23 cellular contexts compared by ENCODE assay signal in the genomic region with DNA sequence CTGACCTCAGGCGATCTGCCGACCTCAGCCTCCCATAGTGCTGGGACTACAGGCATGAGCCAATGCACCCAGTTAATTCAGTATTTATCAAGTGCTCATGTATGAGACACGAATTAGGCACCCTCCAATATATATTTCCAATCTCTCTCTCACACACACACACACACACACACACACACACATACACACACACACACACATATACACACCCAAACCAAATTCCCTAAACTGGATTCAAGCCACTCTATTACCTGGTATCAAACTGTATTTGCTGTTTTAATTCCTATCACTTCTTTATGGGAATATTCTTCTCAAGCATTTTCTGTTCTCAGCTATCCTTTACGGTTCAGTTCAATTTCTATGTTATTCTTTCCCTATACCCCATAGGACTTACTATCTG. TPM values are rescaled to one million over a fixed set of nuclear protein-coding genes. Genes with fewer than 3 reads are reported as not detected.
DNase-seq lines count a peak whose midpoint lies in the region; ATAC-seq, FAIRE-seq and TF ChIP-seq lines count a peak whose summit lies in the region.
"Had no signal": no experiment of that assay in that cellular context is flagged by ENCODE, and none has a peak within 500 bp of the region (broad histone marks: within the 10 kb centered on the region; RNA-seq: fewer than 3 reads in every experiment).

No MANE protein-coding gene starts in this region.

- H2AFZ ChIP-seq in HepG2 (ENCODE audit: low read length), result no peak overlapping the region

- peaks cover 31% of the 10 kb centered on the region for H4K20me1 ChIP-seq in HepG2 (ENCODE audit: insufficient read depth, low read length)

- no peak for DNase-seq in HepG2 (ENCODE audit: low spot score)
- DNase-seq in right lobe of liver, result no peak
- DNase-seq in naive thymus-derived CD8-positive, alpha-beta T cell, result no peak
- no peak for DNase-seq in KBM-7
- DNase-seq in Ammon's horn (ENCODE audit: low spot score), result no peak
- no peak for DNase-seq in GF-D8 (lab: John Stamatoyannopoulos, UW)
- no peak for DNase-seq in GM19239 (ENCODE audit: insufficient read length, low spot score)
- DNase-seq: CD4-positive, alpha-beta T cell; NCI-H1092 treated with DMSO at 0.1 percent for 48 hours; NCI-H146; NCI-H2029 treated with DMSO at 0.1 percent for 48 hours; NCI-H2171; NCI-H526; PC-3; RPMI8226; SHP77 treated with DMSO at 0.1 percent for 48 hours had no signal

- peaks cover 40 to 83% (median 79%) of the 10 kb centered on the region in 4 donors for H3K4me1 Mint-ChIP-seq in naive thymus-derived CD8-positive, alpha-beta T cell

- peaks cover 99% of the 10 kb centered on the region for H3K79me2 ChIP-seq in HepG2 (ENCODE audit: insufficient read depth, low read length)

- no peak for FAIRE-seq in HepG2 (lab: Jason Lieb, UNC)
- no peak for FAIRE-seq in GM19239 (lab: Jason Lieb, UNC)
- FAIRE-seq: A204.1, D721Med, GM12892, GM18507, H1 had no signal

- H3K9ac ChIP-seq in HepG2 (ENCODE audit: insufficient read depth, low read depth, low read length), result no peak overlapping the region

- WGBS in HepG2 (ENCODE audit: low lambda C conversion rate), result 94% methylated on average over 4 of the region's 4 CpGs
- 93% methylated on average over 1 of the region's 4 CpGs for WGBS in right lobe of liver (ENCODE audit: insufficient coverage, low coverage, low lambda C conversion rate, missing lambda C conversion rate)

- H3K4me3 ChIP-seq in HepG2 (replicated peaks in 1 of 3; ENCODE audit: insufficient read depth in 1 of 3, low read depth in 2 of 3, low read length in 3 of 3) (no peak overlapping the region), right lobe of liver (no peak overlapping the region)

- H3K27ac Mint-ChIP-seq in naive thymus-derived CD8-positive, alpha-beta T cell, result peak overlapping the region in 2 of 10 donors; percentile 11 to 20
- H3K27ac Mint-ChIP-seq: CD4-positive, alpha-beta T cell had no signal

- intact Hi-C loops in HepG2 (cut with micrococcal nuclease; ENCODE audit: unreplicated experiment), result no loop called here
- intact Hi-C loops in right lobe of liver (cut with DNase I), result no loop called here

- no peaks in the 10 kb centered on the region for H3K9me3 ChIP-seq in HepG2 (ENCODE audit: low read length)
- no peaks in the 10 kb centered on the region for H3K9me3 ChIP-seq in right lobe of liver

- H3K36me3 ChIP-seq in HepG2 (replicated peaks in 1 of 2; ENCODE audit: control insufficient read depth in 1 of 2, insufficient read depth in 2 of 2, low read length in 2 of 2), result no peaks in the 10 kb centered on the region; a peak in 1 of 5 replicates
- H3K36me3 ChIP-seq in right lobe of liver, result no peaks in the 10 kb centered on the region

- no peak overlapping the region for H3K4me2 ChIP-seq in HepG2 (ENCODE audit: low read depth, low read length)

- TF ChIP-seq EP300 in HepG2 (IDR thresholded peaks at IDR 0.05; ENCODE audit: low read depth in 2 of 2, low read length in 2 of 2), result no peak
- TF ChIP-seq EP300 in HepG2 (CRISPR knock-in tag; IDR thresholded peaks at IDR 0.05; ENCODE audit: borderline replicate concordance), result no peak

- H3K36me3 Mint-ChIP-seq in naive thymus-derived CD8-positive, alpha-beta T cell, result peaks cover 0 to 14% (median 5%) of the 10 kb centered on the region in 3 donors
- H3K36me3 Mint-ChIP-seq: IgD-negative memory B cell had no signal

- TF ChIP-seq POLR2A in HepG2 (IDR thresholded peaks at IDR 0.05; ENCODE audit: insufficient read depth in 1 of 2, low read depth in 2 of 2, low read length in 2 of 2) (no peak), right lobe of liver (IDR thresholded peaks at IDR 0.05) (no peak)

- no peaks in the 10 kb centered on the region for H3K27me3 ChIP-seq in HepG2 (ENCODE audit: control insufficient read depth in 1 of 2, insufficient read depth in 2 of 2, low read length in 2 of 2)
- H3K27me3 ChIP-seq in right lobe of liver, result no peaks in the 10 kb centered on the region

- in situ Hi-C loops in HepG2 (cut with HindIII; ENCODE audit: extremely low pct_ligation_motif_present, low pct_unique_long_range_greater_than_20kb) (no loop called here), KBM-7 (cut with MboI; ENCODE audit: low pct_unique_long_range_greater_than_20kb, low sequenced_read_pairs) (no loop called here)

- no peaks in the 10 kb centered on the region for H3K9me3 Mint-ChIP-seq in naive thymus-derived CD8-positive, alpha-beta T cell
- H3K9me3 Mint-ChIP-seq: CD4-positive, alpha-beta T cell; IgD-negative memory B cell had no signal

- H3K4me3 Mint-ChIP-seq in naive thymus-derived CD8-positive, alpha-beta T cell, result peak overlapping the region in 6 of 10 donors; percentile 21 to 65 (median 44)

- POLR2A ChIA-PET in HepG2 (lab: Yijun Ruan, JAX), result no interaction called here
- POLR2A ChIA-PET in naive thymus-derived CD8-positive, alpha-beta T cell (lab: Charles Lee), result no interaction called here

- CTCF ChIA-PET in HepG2 (lab: Yijun Ruan, JAX; ENCODE audit: low intra/inter-chr PET ratio, low total read pairs), result no interaction called here

- no TSS peak for BruUV-seq in HepG2 (replicated peaks; lab: Mats Ljungman, UMichigan)

- H3K27me3 Mint-ChIP-seq in naive thymus-derived CD8-positive, alpha-beta T cell, result no peaks in the 10 kb centered on the region
- H3K27me3 Mint-ChIP-seq: CD4-positive, alpha-beta T cell; IgD-negative memory B cell had no signal

- H3K4me1 ChIP-seq in HepG2 (ENCODE audit: insufficient read depth, low read length) (peaks cover 78% of the 10 kb centered on the region), right lobe of liver (peaks cover 0 to 25% (median 2%) of the 10 kb centered on the region in 4 donors)

- ATAC-seq in HepG2, result no peak
- ATAC-seq in right lobe of liver, result no peak
- no peak for ATAC-seq in naive thymus-derived CD8-positive, alpha-beta T cell
- ATAC-seq: PC-3 had no signal

- H3K27ac ChIP-seq in HepG2 (ENCODE audit: extremely low read length, insufficient read depth, low read length) (no peak overlapping the region), right lobe of liver (no peak overlapping the region), angular gyrus (ENCODE audit: low read depth, low read length) (peak overlapping the region; percentile 56)

- TF ChIP-seq CTCF in HepG2 (CRISPR knock-in tag; IDR thresholded peaks at IDR 0.05) (no peak), right lobe of liver (IDR thresholded peaks at IDR 0.05) (no peak)

- no peak for TF ChIP-seq RAD21 in HepG2 (CRISPR knock-in tag; IDR thresholded peaks at IDR 0.05)

TF ChIP-seq in HepG2, 621 proteins besides CTCF, POLR2A, EP300 and RAD21:
- TF ChIP-seq, protein P1, sequence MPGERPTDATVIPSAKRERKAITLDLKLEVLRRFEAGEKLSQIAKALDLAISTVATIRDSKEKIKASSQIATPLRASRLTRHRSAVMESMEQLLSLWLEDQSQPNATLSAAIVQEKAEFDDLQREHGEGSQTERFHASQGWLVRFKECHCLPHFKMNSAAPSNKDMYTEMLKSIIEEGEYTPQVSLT (CRISPR knock-in tag; IDR thresholded peaks at IDR 0.05; ENCODE audit: borderline replicate concordance, low read depth), result no peak
- TF ChIP-seq, protein P2, sequence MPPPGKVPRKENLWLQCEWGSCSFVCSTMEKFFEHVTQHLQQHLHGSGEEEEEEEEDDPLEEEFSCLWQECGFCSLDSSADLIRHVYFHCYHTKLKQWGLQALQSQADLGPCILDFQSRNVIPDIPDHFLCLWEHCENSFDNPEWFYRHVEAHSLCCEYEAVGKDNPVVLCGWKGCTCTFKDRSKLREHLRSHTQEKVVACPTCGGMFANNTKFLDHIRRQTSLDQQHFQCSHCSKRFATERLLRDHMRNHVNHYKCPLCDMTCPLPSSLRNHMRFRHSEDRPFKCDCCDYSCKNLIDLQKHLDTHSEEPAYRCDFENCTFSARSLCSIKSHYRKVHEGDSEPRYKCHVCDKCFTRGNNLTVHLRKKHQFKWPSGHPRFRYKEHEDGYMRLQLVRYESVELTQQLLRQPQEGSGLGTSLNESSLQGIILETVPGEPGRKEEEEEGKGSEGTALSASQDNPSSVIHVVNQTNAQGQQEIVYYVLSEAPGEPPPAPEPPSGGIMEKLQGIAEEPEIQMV (CRISPR knock-in tag; IDR thresholded peaks at IDR 0.05; ENCODE audit: low read depth), result no peak
- TF ChIP-seq POLR2AphosphoS2 (IDR thresholded peaks at IDR 0.05; ENCODE audit: low read depth, low read length), result peak; percentile 77; the same call in 1 of the 2 replicates

RNA-seq across cellular contexts. Expression of a gene that starts 8.5 kb away (rescaled TPM):
- total RNA-seq in HepG2 (2016; rRNA removed; fragmentation: Illumina TruSeq; extraction: Trizol), result 51.7 and 66.7 TPM in 2 replicates
- total RNA-seq in HepG2 (2016; cell fraction: cytosol; rRNA removed; fragmentation: Illumina TruSeq; extraction: Trizol; ENCODE audit: low read depth), result 15.4 and 16.6 TPM in 2 replicates
- total RNA-seq in HepG2 (2016; cell fraction: insoluble cytoplasmic fraction; rRNA removed; fragmentation: Illumina TruSeq; extraction: Trizol), result 59.1 and 68.6 TPM in 2 replicates
- 32.4 and 36.1 TPM in 2 replicates for total RNA-seq in HepG2 (2016; cell fraction: membrane; rRNA removed; fragmentation: Illumina TruSeq; extraction: Trizol)
- total RNA-seq in HepG2 (2016; cell fraction: nucleus; rRNA removed; fragmentation: Illumina TruSeq; extraction: Trizol), result 95.4 and 114 TPM in 2 replicates
- polyA plus RNA-seq in HepG2 (2011; rRNA removed), result 13.5 and 17.7 TPM in 2 replicates
- polyA plus RNA-seq in HepG2 (2011; cell fraction: cytosol; rRNA removed), result 5.6 and 9.2 TPM in 2 replicates
- polyA plus RNA-seq in HepG2 (2011; cell fraction: nucleus; rRNA removed), result 12.6 and 17.0 TPM in 2 replicates
- polyA plus RNA-seq in HepG2 (2012), result 23.8 and 26.0 TPM in 2 replicates
- 6.2 and 6.9 TPM in 2 replicates for polyA plus RNA-seq in HepG2 (2016; cell fraction: cytosol; fragmentation: Illumina TruSeq; extraction: Trizol; ENCODE audit: low read depth)
- polyA plus RNA-seq in HepG2 (2016; cell fraction: insoluble cytoplasmic fraction; fragmentation: Illumina TruSeq; extraction: Trizol; ENCODE audit: low read depth), result 40.2 and 44.0 TPM in 2 replicates
- 11.7 and 13.7 TPM in 2 replicates for polyA plus RNA-seq in HepG2 (2016; cell fraction: membrane; fragmentation: Illumina TruSeq; extraction: Trizol; ENCODE audit: low read depth)
- polyA plus RNA-seq in HepG2 (2016; cell fraction: nucleus; fragmentation: Illumina TruSeq; extraction: Trizol; ENCODE audit: insufficient read depth, low read depth), result 40.4 and 40.6 TPM in 2 replicates
- 36.3 and 49.9 TPM in 2 replicates for polyA minus RNA-seq in HepG2 (2011; rRNA and poly(A)+ RNA removed; ENCODE audit: low replicate concordance)
- 31.6 and 42.4 TPM in 2 replicates for polyA minus RNA-seq in HepG2 (2011; cell fraction: cytosol; rRNA and poly(A)+ RNA removed)
- polyA minus RNA-seq in HepG2 (2011; cell fraction: nucleus; rRNA and poly(A)+ RNA removed), result 239 and 242 TPM in 2 replicates
- 10 to 100 TPM; 19.3 to 26.9 (median 19.9) TPM for total RNA-seq in right lobe of liver
- total RNA-seq in naive thymus-derived CD8-positive, alpha-beta T cell, result 10 to 100 TPM; 78.2 to 78.5 TPM
- 10 to 100 TPM; 44.4 to 71.8 (median 57.5) TPM for polyA plus RNA-seq in naive thymus-derived CD8-positive, alpha-beta T cell
